In the genomic region with DNA sequence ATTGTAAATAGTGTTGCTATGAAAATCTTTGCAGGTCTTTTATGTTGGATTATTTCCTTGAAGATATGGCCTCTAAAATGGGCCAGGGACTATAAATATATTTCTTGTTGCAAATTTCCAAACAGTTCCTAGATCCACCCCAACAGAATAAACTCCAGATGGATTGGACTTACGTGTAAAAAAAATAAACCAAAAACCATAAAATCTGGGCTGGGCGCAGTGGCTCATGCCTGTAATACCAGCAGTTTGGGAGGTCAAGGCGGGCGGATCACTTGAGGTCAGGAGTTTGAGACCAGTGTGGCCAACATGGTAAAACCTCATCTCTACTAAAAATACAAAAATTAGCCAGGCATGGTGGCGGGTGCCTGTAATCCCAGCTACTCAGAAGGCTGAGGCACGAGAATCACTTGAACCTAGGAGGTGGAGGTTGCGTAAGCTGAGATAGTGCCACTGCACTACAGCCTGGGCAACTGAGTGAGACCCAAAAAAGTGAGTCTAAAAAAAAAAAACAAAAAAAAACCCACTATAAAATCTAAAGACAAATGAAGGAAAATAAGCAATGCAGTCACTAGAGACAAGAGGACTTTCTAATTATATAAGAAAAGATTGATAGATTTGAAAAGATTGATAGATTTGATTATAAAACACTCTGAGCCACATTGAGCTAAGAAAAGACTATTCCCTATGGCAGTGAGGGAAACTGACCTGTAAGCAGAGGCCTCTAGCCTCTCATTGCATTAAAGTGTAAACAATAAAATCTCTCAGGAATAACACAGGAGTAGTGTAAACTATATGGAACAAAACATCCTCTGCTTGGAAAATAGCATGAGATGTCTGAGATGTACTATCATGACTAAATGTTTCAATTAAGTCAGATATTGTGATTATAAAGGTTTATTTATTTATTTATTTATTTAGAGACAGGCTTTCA, we compare ENCODE assay signal across 1 cellular context.
TF ChIP-seq lines count a peak whose summit lies in the region.

No MANE protein-coding gene starts in this region.

TF ChIP-seq in SK-N-SH, 30 proteins besides CTCF, POLR2A, EP300 and RAD21 (continued from another document):
- TF ChIP-seq RCOR1 (IDR thresholded peaks at IDR 0.05; ENCODE audit: low read length) (no peak), SMC3 (IDR thresholded peaks at IDR 0.05; ENCODE audit: low read depth, low read length) (no peak), TAF1 (IDR thresholded peaks at IDR 0.05; ENCODE audit: borderline replicate concordance, low read depth, low read length) (no peak), TCF12 (IDR thresholded peaks at IDR 0.05) (no peak)
